12 cellular contexts compared by ENCODE assay signal in genomic region chr2:73418343-73418742, GRCh38. TPM values are rescaled to one million over a fixed set of nuclear protein-coding genes. Genes with fewer than 3 reads are reported as not detected.
DNase-seq lines count a peak whose midpoint lies in the region; ATAC-seq and TF ChIP-seq lines count a peak whose summit lies in the region.
"Had no signal": no experiment of that assay in that cellular context is flagged by ENCODE, and none has a peak within 500 bp of the region (broad histone marks: within the 10 kb centered on the region; RNA-seq: fewer than 3 reads in every experiment).

No MANE protein-coding gene starts in this region.

- POLR2A ChIA-PET in AG04450 (lab: Yijun Ruan, JAX), result no interaction called here

- 52 to 82% (median 69%) methylated on average over 6 to 7 of the region's 7 CpGs for WGBS in adrenal gland, 4 donors

- H3K4me1 ChIP-seq in adrenal gland (replicated peaks in 1 of 2), result no peaks in the 10 kb centered on the region
- H3K4me1 ChIP-seq: BE2C had no signal

- H3K4me3 ChIP-seq in AG04450 (ENCODE audit: low read depth, low read length) (no peak overlapping the region), adrenal gland (no peak overlapping the region)

- CTCF ChIA-PET in AG04450 (lab: Charles Lee), result no interaction called here

- no peaks in the 10 kb centered on the region for H3K36me3 ChIP-seq in adrenal gland (replicated peaks in 1 of 2)
- H3K36me3 ChIP-seq: BE2C had no signal

- ATAC-seq in Right ventricle myocardium superior (ENCODE audit: poor library complexity), result peak; percentile 96
- no peak for ATAC-seq in activated CD4-positive, CD25-positive, alpha-beta regulatory T cell treated with anti-CD3 and anti-CD28 coated beads, Interleukin-2, amount 50 U/mL, for 24 hours
- ATAC-seq in GM18873 (IDR thresholded peaks at IDR 0.05; ENCODE audit: low FRiP score, unreplicated experiment), result no peak

- TF ChIP-seq POLR2A in adrenal gland (IDR thresholded peaks at IDR 0.05), result no peak

- H3K27ac ChIP-seq in AG04450 (ENCODE audit: low read depth, low read length), result no peak overlapping the region
- no peak overlapping the region for H3K27ac ChIP-seq in adrenal gland

- DNase-seq in AG04450 (ENCODE audit: low read depth, low spot score), result peak; percentile 65
- DNase-seq in adrenal gland, result peak in 6 of 7 donors; percentile 18 to 61 (median 28)
- peak; percentile 84 for DNase-seq in Right ventricle myocardium superior
- peak; percentile 47 for DNase-seq in occipital lobe (lab: John Stamatoyannopoulos, UW)
- DNase-seq in NCI-H2171 treated with DMSO at 0.1 percent for 48 hours (lab: John Stamatoyannopoulos, UW), result no peak
- DNase-seq in cortex of kidney (lab: John Stamatoyannopoulos, UW), result no peak
- DNase-seq: BE2C; NCI-H1105 treated with DMSO at 0.1 percent for 48 hours; RPMI8226; stimulated activated CD4-positive, alpha-beta T cell treated with anti-CD3 and anti-CD28 coated beads, Interleukin-4, amount 100 ng/mL, for 4 hours had no signal

- TF ChIP-seq CTCF in AG04450 (IDR thresholded peaks at IDR 0.05; ENCODE audit: low read depth, low read length) (no peak), adrenal gland (IDR thresholded peaks at IDR 0.05) (no peak)

- H3K9me3 ChIP-seq in AG04450 (ENCODE audit: control insufficient read depth, insufficient read depth, low read length), result no peaks in the 10 kb centered on the region
- no peaks in the 10 kb centered on the region for H3K9me3 ChIP-seq in adrenal gland (replicated peaks in 1 of 3)
- H3K9me3 ChIP-seq: BE2C had no signal

- H3K27me3 ChIP-seq in AG04450 (ENCODE audit: control insufficient read depth, insufficient read depth, low read length) (no peaks in the 10 kb centered on the region), adrenal gland (no peaks in the 10 kb centered on the region)
- H3K27me3 ChIP-seq: BE2C had no signal

- intact Hi-C loops in adrenal gland (cut with DNase I), result no loop called here
- intact Hi-C loops in Right ventricle myocardium superior (cut with DNase I), result no loop called here

RNA-seq across cellular contexts. Expression of gene ALMS1, which starts 32.7 kb away (rescaled TPM):
- polyA plus RNA-seq in AG04450 (2011; rRNA removed) (8.1 and 9.3 TPM in 2 replicates), adrenal gland (1 to 10 TPM; 6.2 to 8.3 (median 8.0) TPM)
- 21.2 and 27.8 TPM in 2 replicates for polyA minus RNA-seq in AG04450 (2011; rRNA and poly(A)+ RNA removed)
- total RNA-seq in adrenal gland (10 to 100 TPM; 10.6 to 30.1 (median 12.7) TPM), Right ventricle myocardium superior (6.5 TPM), occipital lobe (76.0 TPM)

Comparison
In these comparisons a context has a peak if more than half of its experiments do, and no peak if none do; other contexts are left out.
1. DNase-seq: peak in AG04450 (single experiment), adrenal gland (6 of 7), Right ventricle myocardium superior (single experiment) and occipital lobe (single experiment); none in NCI-H2171 treated with DMSO at 0.1 percent for 48 hours (single experiment) and cortex of kidney (single experiment).